Comparison of ENCODE assay signal across 8 cellular contexts in the genomic region with DNA sequence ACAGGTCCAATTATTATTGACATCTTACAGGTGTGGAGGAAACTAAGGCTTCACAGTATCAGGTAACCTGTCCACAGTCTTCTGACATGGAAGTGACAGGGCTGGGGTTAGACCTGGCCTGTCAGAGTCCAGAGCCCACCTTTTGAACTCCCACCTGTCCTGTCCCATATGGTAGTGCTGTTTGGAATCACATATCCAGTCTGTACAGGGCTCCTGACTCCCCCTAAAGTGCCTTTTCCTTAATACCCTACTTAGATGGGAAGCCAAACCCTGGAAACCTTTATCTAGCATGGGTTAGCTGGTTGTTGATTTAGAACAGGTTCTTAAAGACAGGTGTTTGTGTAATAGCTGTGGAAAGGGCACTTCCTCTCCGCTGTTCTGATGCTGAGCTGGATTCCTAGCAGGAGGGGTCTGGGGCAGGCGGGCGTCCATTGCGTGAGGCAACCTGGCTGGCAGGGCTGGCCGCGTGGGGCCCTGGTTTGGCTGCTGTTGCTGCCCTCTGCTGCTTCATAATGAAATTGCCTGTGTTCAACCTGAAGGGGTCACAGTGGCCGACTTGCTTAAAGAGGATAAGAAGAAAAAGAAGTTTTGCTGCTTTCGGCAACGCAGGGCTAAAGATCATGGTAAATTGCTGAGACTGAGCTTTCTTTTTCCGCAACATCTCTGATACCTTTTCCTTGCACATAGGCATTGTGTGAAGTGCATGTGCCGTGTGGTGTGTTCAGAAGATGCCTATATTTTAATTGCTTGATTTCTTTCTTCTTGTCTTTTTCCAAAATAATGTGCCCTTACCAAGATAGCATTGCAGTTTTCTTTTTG.
A peak's percentile ranks its signal among the peaks of the same experiment; 100 is the strongest.
DNase-seq lines count a peak whose midpoint lies in the region; ATAC-seq and TF ChIP-seq lines count a peak whose summit lies in the region.

No MANE protein-coding gene starts in this region.

- H3K79me1 ChIP-seq in neuronal stem cell (ENCODE audit: low read depth, low read length) = no peaks in the 10 kb centered on the region

- TF ChIP-seq CTCF in Peyer's patch (IDR thresholded peaks at IDR 0.05) = peak; percentile 34 to 76 (median 71)
- peak; percentile 78 for TF ChIP-seq CTCF in fibroblast of villous mesenchyme (IDR thresholded peaks at IDR 0.05; ENCODE audit: insufficient read depth, low read depth, low read length)

- H3K23ac ChIP-seq in neuronal stem cell (ENCODE audit: low read depth, low read length, poor library complexity) = no peak overlapping the region

- H3K4me1 ChIP-seq in Peyer's patch (no peaks in the 10 kb centered on the region), neuronal stem cell (ENCODE audit: control insufficient read depth in 2 of 2, insufficient read depth in 1 of 2, low read depth in 1 of 2, low read length in 2 of 2) (peaks cover 0 to 6% of the 10 kb centered on the region in 2 donors)

- H2BK120ac ChIP-seq in neuronal stem cell (ENCODE audit: low read depth, low read length) = no peak overlapping the region

- no peak overlapping the region for H3K4ac ChIP-seq in neuronal stem cell (ENCODE audit: low read length)

- H3K9me3 ChIP-seq in Peyer's patch (no peaks in the 10 kb centered on the region), neuronal stem cell (replicated peaks in 1 of 2; ENCODE audit: control insufficient read depth in 2 of 2, insufficient read depth in 1 of 2, low read depth in 1 of 2, low read length in 2 of 2) (no peaks in the 10 kb centered on the region)

- no peak overlapping the region for H3K14ac ChIP-seq in neuronal stem cell (ENCODE audit: low read length)

- no peak overlapping the region for H3K4me2 ChIP-seq in neuronal stem cell (ENCODE audit: insufficient read depth, low read length, poor library complexity, severe bottlenecking)

- H2BK15ac ChIP-seq in neuronal stem cell (ENCODE audit: low read length) = no peak overlapping the region

- peak overlapping the region; percentile 73 for H2AFZ ChIP-seq in neuronal stem cell (ENCODE audit: low read length)

- no peak overlapping the region for H2BK12ac ChIP-seq in neuronal stem cell (ENCODE audit: low read length)

- no CpG with 5 or more reads among the region's 11 CpGs for WGBS in neuronal stem cell (ENCODE audit: extremely low coverage in 2 of 2, insufficient read length in 2 of 2, insufficient replicate concordance in 1 of 2), 2 donors

- ATAC-seq in GM18861 (IDR thresholded peaks at IDR 0.05; ENCODE audit: unreplicated experiment) = peak; percentile 59

- H4K8ac ChIP-seq in neuronal stem cell (ENCODE audit: low read depth, low read length) = no peak overlapping the region

- H4K91ac ChIP-seq in neuronal stem cell (ENCODE audit: low read depth, low read length, poor library complexity) = no peak overlapping the region

- no peak overlapping the region for H2BK5ac ChIP-seq in neuronal stem cell (ENCODE audit: low read length)

- no peak overlapping the region for H2AK5ac ChIP-seq in neuronal stem cell (ENCODE audit: low read depth, low read length)

- in situ Hi-C loops in ACHN (cut with HindIII; ENCODE audit: low pct_ligation_motif_present, low pct_unique_long_range_greater_than_20kb, low sequenced_read_pairs) = no loop called here

- peak; percentile 59 for DNase-seq in ACHN
- peak in 53 of 76 experiments; percentile 1 to 70 (median 27) for DNase-seq in HUDEP-2 (lab: John Stamatoyannopoulos, UW; ENCODE audit: unreplicated experiment in 76 of 76)
- peak; percentile 44 to 80 (median 64) for DNase-seq in Peyer's patch
- DNase-seq in activated T-helper 1 cell treated with anti-CD3 and anti-CD28 coated beads, Interleukin-2, amount 50 U/mL, for 16 hours (ENCODE audit: low read depth in 1 of 2, low spot score in 1 of 2) = peak; percentile 20 to 29
- peak; percentile 62 for DNase-seq in fibroblast of villous mesenchyme (ENCODE audit: low read depth)
- DNase-seq in neuronal stem cell (ENCODE audit: low spot score) = peak; percentile 71
- DNase-seq in superior temporal gyrus (ENCODE audit: extremely low spot score) = peak; percentile 79

- no peak overlapping the region for H3K18ac ChIP-seq in neuronal stem cell (ENCODE audit: low read length)

- H3K36me3 ChIP-seq in Peyer's patch = no peaks in the 10 kb centered on the region
- H3K36me3 ChIP-seq in neuronal stem cell (replicated peaks in 1 of 2; ENCODE audit: control insufficient read depth in 2 of 2, insufficient read depth in 2 of 2, low read length in 2 of 2) = no peaks in the 10 kb centered on the region

- H3K27me3 ChIP-seq in Peyer's patch (no peaks in the 10 kb centered on the region), neuronal stem cell (ENCODE audit: control insufficient read depth in 3 of 3, insufficient read depth in 3 of 3, low read depth in 1 of 3, low read length in 3 of 3) (no peaks in the 10 kb centered on the region)

- no peak overlapping the region for H3K27ac ChIP-seq in Peyer's patch
- no peak overlapping the region for H3K27ac ChIP-seq in neuronal stem cell (replicated peaks; ENCODE audit: low read length)

- no peak for TF ChIP-seq POLR2A in Peyer's patch (IDR thresholded peaks at IDR 0.05)

- H3K4me3 ChIP-seq in Peyer's patch (no peak overlapping the region), fibroblast of villous mesenchyme (ENCODE audit: low read depth, low read length) (no peak overlapping the region), neuronal stem cell (ENCODE audit: low read length in 2 of 2) (no peak overlapping the region)

- H3K9ac ChIP-seq in neuronal stem cell (ENCODE audit: low read depth, low read length, poor library complexity) = no peak overlapping the region

Comparison
In these comparisons a context has a peak if more than half of its experiments do, and no peak if none do; other contexts are left out.
1. DNase-seq: peak in every context shown above with its lines; median percentile 79 in superior temporal gyrus; 71 in neuronal stem cell; 64 in Peyer's patch; 62 in fibroblast of villous mesenchyme; 59 in ACHN; 27 in HUDEP-2; 24 in activated T-helper 1 cell treated with anti-CD3 and anti-CD28 coated beads, Interleukin-2, amount 50 U/mL, for 16 hours.